Comparison of ENCODE assay signal across 1 cellular context in the genomic region with DNA sequence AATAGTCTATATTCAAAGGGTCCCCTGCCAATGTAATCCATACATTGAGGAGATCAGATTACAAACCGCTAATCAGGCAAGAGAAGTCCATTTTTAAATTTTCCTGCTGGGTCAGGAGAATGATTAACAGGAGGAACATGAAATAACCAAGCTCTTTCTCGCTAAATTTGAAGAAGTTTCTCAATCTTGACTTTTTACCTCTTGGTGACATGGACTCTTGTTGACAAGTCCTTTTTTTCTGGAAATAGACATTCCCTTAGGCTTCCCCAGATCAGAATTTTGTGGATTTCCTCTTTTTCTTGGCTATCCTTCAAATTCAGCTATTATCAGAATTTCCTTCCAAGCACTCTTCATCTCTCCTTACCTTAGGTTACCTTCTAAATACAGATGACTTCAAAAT.
TF ChIP-seq lines count a peak whose summit lies in the region.

No MANE protein-coding gene starts in this region.

TF ChIP-seq in liver, 16 proteins besides CTCF, POLR2A, EP300 and RAD21 (continued from another document):
- TF ChIP-seq, protein P1, sequence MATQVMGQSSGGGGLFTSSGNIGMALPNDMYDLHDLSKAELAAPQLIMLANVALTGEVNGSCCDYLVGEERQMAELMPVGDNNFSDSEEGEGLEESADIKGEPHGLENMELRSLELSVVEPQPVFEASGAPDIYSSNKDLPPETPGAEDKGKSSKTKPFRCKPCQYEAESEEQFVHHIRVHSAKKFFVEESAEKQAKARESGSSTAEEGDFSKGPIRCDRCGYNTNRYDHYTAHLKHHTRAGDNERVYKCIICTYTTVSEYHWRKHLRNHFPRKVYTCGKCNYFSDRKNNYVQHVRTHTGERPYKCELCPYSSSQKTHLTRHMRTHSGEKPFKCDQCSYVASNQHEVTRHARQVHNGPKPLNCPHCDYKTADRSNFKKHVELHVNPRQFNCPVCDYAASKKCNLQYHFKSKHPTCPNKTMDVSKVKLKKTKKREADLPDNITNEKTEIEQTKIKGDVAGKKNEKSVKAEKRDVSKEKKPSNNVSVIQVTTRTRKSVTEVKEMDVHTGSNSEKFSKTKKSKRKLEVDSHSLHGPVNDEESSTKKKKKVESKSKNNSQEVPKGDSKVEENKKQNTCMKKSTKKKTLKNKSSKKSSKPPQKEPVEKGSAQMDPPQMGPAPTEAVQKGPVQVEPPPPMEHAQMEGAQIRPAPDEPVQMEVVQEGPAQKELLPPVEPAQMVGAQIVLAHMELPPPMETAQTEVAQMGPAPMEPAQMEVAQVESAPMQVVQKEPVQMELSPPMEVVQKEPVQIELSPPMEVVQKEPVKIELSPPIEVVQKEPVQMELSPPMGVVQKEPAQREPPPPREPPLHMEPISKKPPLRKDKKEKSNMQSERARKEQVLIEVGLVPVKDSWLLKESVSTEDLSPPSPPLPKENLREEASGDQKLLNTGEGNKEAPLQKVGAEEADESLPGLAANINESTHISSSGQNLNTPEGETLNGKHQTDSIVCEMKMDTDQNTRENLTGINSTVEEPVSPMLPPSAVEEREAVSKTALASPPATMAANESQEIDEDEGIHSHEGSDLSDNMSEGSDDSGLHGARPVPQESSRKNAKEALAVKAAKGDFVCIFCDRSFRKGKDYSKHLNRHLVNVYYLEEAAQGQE (IDR thresholded peaks at IDR 0.05) = no peak
- TF ChIP-seq NR2F2 (IDR thresholded peaks at IDR 0.05) (no peak), HNF4A (conservative IDR thresholded peaks at IDR 0.05) (peak; percentile 53 to 62), FOXA1 (IDR thresholded peaks at IDR 0.05) (no peak), FOXA2 (IDR thresholded peaks at IDR 0.05) (peak; percentile 56)
TF ChIP-seq in liver: peak in this region for 5.
